Comparison of ENCODE assay signal across 8 cellular contexts in the genomic region with DNA sequence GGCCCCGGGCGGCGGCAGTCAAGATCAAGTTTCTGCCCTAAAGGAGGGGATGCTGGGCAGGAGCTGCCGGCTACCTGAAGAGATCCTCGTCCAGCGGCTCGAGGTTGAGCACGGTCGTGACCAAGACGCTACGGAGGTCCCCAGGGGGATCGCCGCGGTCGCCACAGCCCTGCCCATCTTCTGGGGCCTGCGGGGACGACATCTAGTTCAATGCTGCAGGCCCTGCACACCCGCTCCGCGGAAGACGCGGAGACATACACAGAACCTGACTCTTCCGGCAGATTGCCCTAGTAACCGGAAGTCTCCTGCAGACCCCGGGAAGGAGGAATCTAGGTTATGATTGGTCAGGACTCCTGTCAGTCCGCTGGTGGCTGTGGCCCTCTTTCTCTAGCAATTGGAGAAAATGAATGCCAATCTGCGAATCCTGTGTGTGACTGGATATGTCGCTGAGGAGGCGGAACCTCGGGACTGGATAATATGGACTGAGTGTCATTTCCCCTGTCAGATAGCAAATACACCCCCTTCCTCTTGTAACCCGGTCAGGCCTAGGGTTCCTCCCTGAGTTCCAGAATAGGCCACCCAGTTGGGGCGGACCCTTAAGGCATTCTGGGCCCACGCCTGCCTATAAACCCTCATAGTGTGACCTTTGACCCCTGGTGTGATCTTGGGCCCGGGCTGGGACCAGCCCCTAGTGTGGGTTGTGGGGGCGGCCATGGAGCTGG. TPM values are rescaled to one million over a fixed set of nuclear protein-coding genes. Genes with fewer than 3 reads are reported as not detected.
A peak's percentile ranks its signal among the peaks of the same experiment; 100 is the strongest.
DNase-seq lines count a peak whose midpoint lies in the region; ATAC-seq and TF ChIP-seq lines count a peak whose summit lies in the region.

A gene (minus strand): TSS at position 279 of the 722 bp plus-strand sequence. CDS start 77 bp downstream, at position 202.
A gene (plus strand): TSS at position 501 of the 722 bp plus-strand sequence. CDS start 212 bp downstream, at position 713.

- DNase-seq in GM13977 (ENCODE audit: low spot score) = peak; percentile 98
- peak; percentile 99 for DNase-seq in NCI-H1436 treated with DMSO at 0.1 percent for 48 hours (lab: John Stamatoyannopoulos, UW)
- DNase-seq in T follicular helper cell (ENCODE audit: low read depth) = peak; percentile 91
- peak; percentile 53 to 99 (median 92) for DNase-seq in amygdala (lab: John Stamatoyannopoulos, UW)
- peak; percentile 91 for DNase-seq in left ventricle myocardium superior
- DNase-seq in progenitor cell of endocrine pancreas (ENCODE audit: low spot score, unreplicated experiment) = peak; percentile 93
- DNase-seq in ureter (ENCODE audit: low spot score) = peak; percentile 99

- intact Hi-C loops in left ventricle myocardium superior (cut with micrococcal nuclease) = no loop called here

- no peaks in the 10 kb centered on the region for H3K36me3 Mint-ChIP-seq in progenitor cell of endocrine pancreas (ENCODE audit: insufficient read depth)

- H3K9me3 Mint-ChIP-seq in progenitor cell of endocrine pancreas (ENCODE audit: low read depth) = no peaks in the 10 kb centered on the region

- H3K27ac Mint-ChIP-seq in progenitor cell of endocrine pancreas = peak within 1 kb of the TSS; percentile 92

- H3K27me3 Mint-ChIP-seq in progenitor cell of endocrine pancreas = no peaks in the 10 kb centered on the region

- H3K4me3 Mint-ChIP-seq in progenitor cell of endocrine pancreas (ENCODE audit: low read depth) = peak within 1 kb of the TSS; percentile 93

- ATAC-seq in HG02852 (IDR thresholded peaks at IDR 0.05; ENCODE audit: unreplicated experiment) = peak; percentile 96
- ATAC-seq in left ventricle myocardium superior = peak; percentile 99

- H3K4me1 Mint-ChIP-seq in progenitor cell of endocrine pancreas (ENCODE audit: low read depth) = peaks cover 24% of the 10 kb centered on the region

- TF ChIP-seq CTCF in GM13977 (IDR thresholded peaks at IDR 0.05; ENCODE audit: extremely low read depth, insufficient read depth, missing control alignments) = no peak
- TF ChIP-seq CTCF in progenitor cell of endocrine pancreas (IDR thresholded peaks at IDR 0.05; ENCODE audit: unreplicated experiment) = no peak

- in situ Hi-C loops in GM13977 (cut with MboI; ENCODE audit: low pct_unique_long_range_greater_than_20kb, low sequenced_read_pairs, unreplicated experiment) = no loop called here

RNA-seq across cellular contexts. Expression of the first gene that starts in this region (rescaled TPM):
- 31.9 TPM for total RNA-seq in left ventricle myocardium superior
- total RNA-seq in progenitor cell of endocrine pancreas = 23.0 and 23.2 TPM in 2 replicates
- total RNA-seq in ureter = 21.0 TPM

RNA-seq across cellular contexts. Expression of the second gene that starts in this region (rescaled TPM):
- total RNA-seq in left ventricle myocardium superior = 1.9 TPM
- 7.6 and 7.9 TPM in 2 replicates for total RNA-seq in progenitor cell of endocrine pancreas
- 4.1 TPM for total RNA-seq in ureter

Comparison
In these comparisons a context has a peak if more than half of its experiments do, and no peak if none do; other contexts are left out.
1. Peak in every context shown above with its lines: DNase-seq and ATAC-seq.